26 cellular contexts compared by ENCODE assay signal in the genomic region with DNA sequence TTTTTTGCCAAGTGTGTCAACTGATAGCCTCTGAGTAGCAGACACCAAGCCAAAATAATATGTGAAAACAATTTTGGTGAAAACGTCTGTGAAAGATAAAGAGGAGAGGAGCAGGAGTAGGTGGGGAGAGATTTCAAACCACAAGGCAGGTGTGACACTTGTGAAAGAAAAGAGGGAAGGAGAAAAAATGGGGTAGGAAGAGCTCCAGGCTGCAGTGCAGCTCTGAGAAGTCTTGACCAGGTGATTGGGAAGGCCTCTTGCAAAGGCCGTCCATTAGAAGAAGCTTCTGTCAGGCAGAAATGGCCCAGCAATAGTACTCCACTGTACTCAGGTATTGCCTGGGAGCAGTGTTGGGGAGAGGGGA.
"Had no signal": no experiment of that assay in that cellular context is flagged by ENCODE, and none has a peak within 500 bp of the region (broad histone marks: within the 10 kb centered on the region; RNA-seq: fewer than 3 reads in every experiment).

No MANE protein-coding gene starts in this region.

- H3K9me3 ChIP-seq: ascending aorta, SJSA1, SK-N-SH had no signal

- H3K4me1 ChIP-seq: ascending aorta, SJSA1 had no signal

- H3K27ac ChIP-seq: ascending aorta, cardiac muscle cell, KMS-11, SJSA1 had no signal

- ATAC-seq: activated CD4-positive, CD25-positive, alpha-beta regulatory T cell treated with anti-CD3 and anti-CD28 coated beads, Interleukin-2, amount 50 U/mL, for 24 hours; activated CD8-positive, alpha-beta memory T cell treated with anti-CD3 and anti-CD28 coated beads, Interleukin-2, amount 10 ng/mL, durations not matched to agents 7 days and 5 days; Panc1 had no signal

- H3K4me3 ChIP-seq: ascending aorta, cardiac muscle cell, SJSA1 had no signal

- H3K4me2 ChIP-seq: KMS-11, SK-N-SH had no signal

- H3K36me3 ChIP-seq: ascending aorta, cardiac muscle cell, SJSA1 had no signal

- DNase-seq: activated CD4-positive, alpha-beta memory T cell treated with anti-CD3 and anti-CD28 coated beads for 36 hours; activated CD4-positive, alpha-beta T cell treated with anti-CD3 and anti-CD28 coated beads for 4 hours; activated CD4-positive, alpha-beta T cell treated with anti-CD3 and anti-CD28 coated beads, Interleukin-2, amount 50 U/mL, for 1 hour; activated CD8-positive, alpha-beta memory T cell treated with anti-CD3 and anti-CD28 coated beads for 24 hours; activated CD8-positive, alpha-beta memory T cell treated with anti-CD3 and anti-CD28 coated beads, Interleukin-2, amount 10 ng/mL, durations not matched to agents 7 days and 5 days; activated CD8-positive, alpha-beta memory T cell treated with anti-CD3 and anti-CD28 coated beads, Interleukin-2, amount 50 U/mL, for 48 hours; activated effector memory CD4-positive, alpha-beta T cell treated with Interleukin-2 at 50 U/mL for 16 hours; activated naive CD4-positive, alpha-beta T cell treated with anti-CD3 and anti-CD28 coated beads, Interleukin-2, amount 10 ng/mL, durations not matched to agents 7 days and 5 days; activated T-cell treated with anti-CD3 and anti-CD28 coated beads, Interleukin-2, amount 50 U/mL, for 48 hours; amygdala; MM.1S; MV-4-11; NCI-H1092; NCI-H1436 treated with DMSO at 0.1 percent for 48 hours; NCI-H1694 treated with DMSO at 0.1 percent for 48 hours; NCI-H2029; NCI-H345; NCI-H524 treated with DMSO at 0.1 percent for 48 hours; SHP77; SK-N-SH had no signal

- H3K27me3 ChIP-seq: ascending aorta, cardiac muscle cell, SJSA1 had no signal

- H3K9ac ChIP-seq: KMS-11, SK-N-SH had no signal
